Comparison of ENCODE assay signal across 8 cellular contexts in genomic region chr10:95742529-95742884, GRCh38. TPM values are rescaled to one million over a fixed set of nuclear protein-coding genes. Genes with fewer than 3 reads are reported as not detected.
DNase-seq lines count a peak whose midpoint lies in the region; ATAC-seq and TF ChIP-seq lines count a peak whose summit lies in the region.
"Had no signal": no experiment of that assay in that cellular context is flagged by ENCODE, and none has a peak within 500 bp of the region (broad histone marks: within the 10 kb centered on the region; RNA-seq: fewer than 3 reads in every experiment).

No MANE protein-coding gene starts in this region.

- H3K4me3 ChIP-seq in esophagus muscularis mucosa, result no peak overlapping the region
- no peak overlapping the region for H3K4me3 ChIP-seq in lower leg skin (ENCODE audit: low read depth, poor library complexity, severe bottlenecking)
- H3K4me3 ChIP-seq: cardiac muscle cell had no signal

- no peaks in the 10 kb centered on the region for H3K9me3 Mint-ChIP-seq in stimulated activated memory B cell treated with anti-CD40 and anti-IgM and Interleukin-4, amounts not matched to agents 10 μg/mL and 1 μg/mL and 100 μg/mL, for 72 hours

- H3K4me1 ChIP-seq in esophagus muscularis mucosa, result peaks cover 10 to 23% (median 14%) of the 10 kb centered on the region in 4 donors

- H3K9me3 ChIP-seq in esophagus muscularis mucosa, result no peaks in the 10 kb centered on the region

- 35% methylated on average over 3 of the region's 3 CpGs for WGBS in esophagus muscularis mucosa
- 41 to 52% methylated on average over 3 of the region's 3 CpGs for WGBS in lower leg skin, 2 donors

- TF ChIP-seq POLR2A in esophagus muscularis mucosa (IDR thresholded peaks at IDR 0.05; ENCODE audit: low read depth), result no peak
- TF ChIP-seq POLR2A in lower leg skin (IDR thresholded peaks at IDR 0.05), result no peak

- H3K27me3 ChIP-seq in esophagus muscularis mucosa, result no peaks in the 10 kb centered on the region
- H3K27me3 ChIP-seq: cardiac muscle cell had no signal

- peak overlapping the region; percentile 50 to 75 (median 56) for H3K27ac ChIP-seq in esophagus muscularis mucosa (replicated peaks in 1 of 4)

- peaks cover 60% of the 10 kb centered on the region for H3K4me1 Mint-ChIP-seq in stimulated activated memory B cell treated with anti-CD40 and anti-IgM and Interleukin-4, amounts not matched to agents 10 μg/mL and 1 μg/mL and 100 μg/mL, for 72 hours

- H3K27me3 Mint-ChIP-seq in stimulated activated memory B cell treated with anti-CD40 and anti-IgM and Interleukin-4, amounts not matched to agents 10 μg/mL and 1 μg/mL and 100 μg/mL, for 72 hours, result no peaks in the 10 kb centered on the region

- no peaks in the 10 kb centered on the region for H3K36me3 ChIP-seq in esophagus muscularis mucosa
- H3K36me3 ChIP-seq: cardiac muscle cell had no signal

- H3K27ac Mint-ChIP-seq in stimulated activated memory B cell treated with anti-CD40 and anti-IgM and Interleukin-4, amounts not matched to agents 10 μg/mL and 1 μg/mL and 100 μg/mL, for 72 hours, result peak overlapping the region; percentile 100

- peak; percentile 18 for ATAC-seq in GM19035 (IDR thresholded peaks at IDR 0.05; ENCODE audit: unreplicated experiment)
- peak; percentile 31 for ATAC-seq in stimulated activated memory B cell treated with anti-CD40 and anti-IgM and Interleukin-4, amounts not matched to agents 10 μg/mL and 1 μg/mL and 100 μg/mL, for 72 hours

- TF ChIP-seq CTCF in esophagus muscularis mucosa (IDR thresholded peaks at IDR 0.05) (no peak), lower leg skin (IDR thresholded peaks at IDR 0.05) (no peak)

- peaks cover 10% of the 10 kb centered on the region for H3K36me3 Mint-ChIP-seq in stimulated activated memory B cell treated with anti-CD40 and anti-IgM and Interleukin-4, amounts not matched to agents 10 μg/mL and 1 μg/mL and 100 μg/mL, for 72 hours

- DNase-seq in NCI-H2029 (lab: John Stamatoyannopoulos, UW) (peak; percentile 29), esophagus muscularis mucosa (ENCODE audit: extremely low spot score) (no peak), HCEC 1CT (no peak), lower leg skin (ENCODE audit: low spot score in 2 of 2) (no peak), islet precursor cell (no peak)

- intact Hi-C loops in esophagus muscularis mucosa (cut with DNase I), result no loop called here
- intact Hi-C loops in lower leg skin (cut with DNase I; ENCODE audit: low total_unique reads), result no loop called here

- no peak for TF ChIP-seq EP300 in esophagus muscularis mucosa (IDR thresholded peaks at IDR 0.05)

- peak overlapping the region; percentile 96 for H3K4me3 Mint-ChIP-seq in stimulated activated memory B cell treated with anti-CD40 and anti-IgM and Interleukin-4, amounts not matched to agents 10 μg/mL and 1 μg/mL and 100 μg/mL, for 72 hours

RNA-seq across cellular contexts. Expression of gene ENTPD1, which starts 13.5 kb away (rescaled TPM):
- total RNA-seq in esophagus muscularis mucosa, result 10 to 100 TPM; 27.3 to 33.4 (median 31.4) TPM
- total RNA-seq in lower leg skin, result 10 to 100 TPM in 1 of 4 donors, 1 to 10 TPM in 3; 5.3 to 15.7 (median 7.7) TPM

RNA-seq across cellular contexts. Expression of gene TCTN3, which starts 48.8 kb away (rescaled TPM):
- total RNA-seq in esophagus muscularis mucosa, result 10 to 100 TPM; 15.4 to 23.5 (median 21.8) TPM
- 10 to 100 TPM; 13.6 to 23.1 (median 16.3) TPM for total RNA-seq in lower leg skin
